23 cellular contexts compared by ENCODE assay signal in genomic region chr6:132969188-132969587, GRCh38.
A peak's percentile ranks its signal among the peaks of the same experiment; 100 is the strongest.
DNase-seq lines count a peak whose midpoint lies in the region; ATAC-seq, FAIRE-seq and TF ChIP-seq lines count a peak whose summit lies in the region.
"Had no signal": no experiment of that assay in that cellular context is flagged by ENCODE, and none has a peak within 500 bp of the region (broad histone marks: within the 10 kb centered on the region; RNA-seq: fewer than 3 reads in every experiment).

No MANE protein-coding gene starts in this region.

- H3K27me3 ChIP-seq in GM23338 (ENCODE audit: insufficient read depth): no peaks in the 10 kb centered on the region
- no peaks in the 10 kb centered on the region for H3K27me3 ChIP-seq in KMS-11 (ENCODE audit: insufficient read depth, low read depth)
- H3K27me3 ChIP-seq in astrocyte (ENCODE audit: insufficient read depth, low read length): no peaks in the 10 kb centered on the region

- peaks cover 28% of the 10 kb centered on the region for H3K4me1 ChIP-seq in GM23338 (ENCODE audit: insufficient read depth)
- peaks cover 90% of the 10 kb centered on the region for H3K4me1 ChIP-seq in KMS-11 (ENCODE audit: low read depth, poor library complexity, severe bottlenecking)
- peaks cover 7% of the 10 kb centered on the region for H3K4me1 ChIP-seq in astrocyte (ENCODE audit: insufficient read depth, low read length)

- H3K27ac ChIP-seq in GM23338 (ENCODE audit: low read depth): no peak overlapping the region
- H3K27ac ChIP-seq in KMS-11: no peak overlapping the region
- no peak overlapping the region for H3K27ac ChIP-seq in astrocyte (ENCODE audit: low read depth, low read length)

- H3K4me3 Mint-ChIP-seq in GM23338 (no peak overlapping the region), astrocyte (ENCODE audit: unreplicated experiment) (no peak overlapping the region)
- H3K4me3 Mint-ChIP-seq: CD14-positive monocyte had no signal

- H3K9ac ChIP-seq in KMS-11 (no peak overlapping the region), astrocyte (ENCODE audit: low read length) (no peak overlapping the region)

- H3K27me3 Mint-ChIP-seq in GM23338 (ENCODE audit: insufficient read depth, low read depth, poor library complexity) (peaks cover 2% of the 10 kb centered on the region), astrocyte (ENCODE audit: low read depth, unreplicated experiment) (no peaks in the 10 kb centered on the region)

- H3K4me2 ChIP-seq in GM23338 (0 out of 2 replicates have a peak overlapping the region, but pooled peaks have one; percentile 4), KMS-11 (peak overlapping the region; percentile 2; the same call in 1 of the 2 replicates), astrocyte (ENCODE audit: low read length) (no peak overlapping the region)

- H3K4me3 ChIP-seq in GM23338: no peak overlapping the region
- H3K4me3 ChIP-seq in KMS-11 (IDR thresholded peaks at IDR 0.05; ENCODE audit: insufficient read depth, low read depth, low read length): no peak overlapping the region
- H3K4me3 ChIP-seq in astrocyte (ENCODE audit: insufficient read depth, low read depth, low read length): no peak overlapping the region

- H3K9me3 Mint-ChIP-seq in GM23338 (no peaks in the 10 kb centered on the region), astrocyte (ENCODE audit: unreplicated experiment) (no peaks in the 10 kb centered on the region)
- H3K9me3 Mint-ChIP-seq: CD14-positive monocyte had no signal

- H3K9me3 ChIP-seq in astrocyte (ENCODE audit: insufficient read depth, low read depth, low read length): no peaks in the 10 kb centered on the region

- H3F3A ChIP-seq in GM23338 (replicated peaks; ENCODE audit: low read depth): no peaks in the 10 kb centered on the region

- H4K20me1 ChIP-seq in GM23338 (replicated peaks; ENCODE audit: insufficient read depth) (no peaks in the 10 kb centered on the region), KMS-11 (ENCODE audit: insufficient read depth) (no peaks in the 10 kb centered on the region), astrocyte (ENCODE audit: insufficient read depth, low read length) (no peaks in the 10 kb centered on the region)

- peak; percentile 10 for DNase-seq in GM23338 (ENCODE audit: low spot score)
- DNase-seq in astrocyte (ENCODE audit: low read depth): peak; percentile 71
- peak; percentile 13 for DNase-seq in glomerular visceral epithelial cell (ENCODE audit: extremely low spot score)
- no peak for DNase-seq in activated naive CD4-positive, alpha-beta T cell treated with anti-CD3 and anti-CD28 coated beads, Interleukin-2, amount 50 U/mL, for 16 hours
- no peak for DNase-seq in DMS 273 treated with DMSO at 0.1 percent for 48 hours (lab: John Stamatoyannopoulos, UW)
- DNase-seq: AML-193, COR-L47, DMS153, EL, Kasumi-1, NCI-H1417, NCI-H2029, NCI-H2171, NCI-H510A, NCI-H82, SHP77, T-helper 1 cell had no signal

- peaks cover 29% of the 10 kb centered on the region for H3K4me1 Mint-ChIP-seq in GM23338
- peaks cover 4% of the 10 kb centered on the region for H3K4me1 Mint-ChIP-seq in astrocyte (ENCODE audit: low read depth, unreplicated experiment)
- H3K4me1 Mint-ChIP-seq: CD14-positive monocyte had no signal

- TF ChIP-seq CTCF in GM23338 (conservative IDR thresholded peaks at IDR 0.05; ENCODE audit: low read depth in 2 of 2) (no peak), KMS-11 (conservative IDR thresholded peaks at IDR 0.05; ENCODE audit: low read depth, low read length) (no peak), astrocyte (IDR thresholded peaks at IDR 0.05; ENCODE audit: insufficient read depth, low read depth, low read length) (no peak)

- H3K27ac Mint-ChIP-seq in GM23338 (no peak overlapping the region), astrocyte (ENCODE audit: unreplicated experiment) (no peak overlapping the region)
- H3K27ac Mint-ChIP-seq: CD14-positive monocyte had no signal

- H3K36me3 ChIP-seq in GM23338 (ENCODE audit: insufficient read depth): no peaks in the 10 kb centered on the region
- H3K36me3 ChIP-seq in KMS-11 (ENCODE audit: insufficient read depth): no peaks in the 10 kb centered on the region
- H3K36me3 ChIP-seq in astrocyte (ENCODE audit: insufficient read depth, low read length): no peaks in the 10 kb centered on the region

- no peak for ATAC-seq in GM23338
- no peak for ATAC-seq in GM18519 (IDR thresholded peaks at IDR 0.05; ENCODE audit: low FRiP score, unreplicated experiment)
- ATAC-seq in GM18909 (IDR thresholded peaks at IDR 0.05; ENCODE audit: poor library complexity, unreplicated experiment): no peak
- ATAC-seq: SK-N-SH treated with all-trans-retinoic acid at 6 μM for 48 hours had no signal

- no peaks in the 10 kb centered on the region for H3K9me2 ChIP-seq in GM23338 (ENCODE audit: insufficient read depth)

- H2AFZ ChIP-seq in GM23338 (no peak overlapping the region), KMS-11 (ENCODE audit: low read depth) (no peak overlapping the region), astrocyte (ENCODE audit: low read depth, low read length) (no peak overlapping the region)

- no peak for FAIRE-seq in astrocyte (lab: Jason Lieb, UNC)
- FAIRE-seq: RCC 7860 had no signal

- H3K79me2 ChIP-seq in GM23338 (replicated peaks; ENCODE audit: insufficient read depth) (no peaks in the 10 kb centered on the region), KMS-11 (ENCODE audit: insufficient read depth, low read depth) (no peaks in the 10 kb centered on the region), astrocyte (ENCODE audit: insufficient read depth, low read length) (no peaks in the 10 kb centered on the region)

- no peaks in the 10 kb centered on the region for H3K36me3 Mint-ChIP-seq in GM23338 (ENCODE audit: low read depth)
- no peaks in the 10 kb centered on the region for H3K36me3 Mint-ChIP-seq in astrocyte (ENCODE audit: low read depth, unreplicated experiment)
- H3K36me3 Mint-ChIP-seq: CD14-positive monocyte had no signal

TF ChIP-seq in GM23338, 12 proteins besides CTCF, POLR2A, EP300 and RAD21 (continues in another document):
- TF ChIP-seq EZH2 (IDR thresholded peaks at IDR 0.05; ENCODE audit: low read depth, unreplicated experiment) (no peak), REST (IDR thresholded peaks at IDR 0.05; ENCODE audit: unreplicated experiment) (no peak), ETS1 (IDR thresholded peaks at IDR 0.05) (no peak)

Comparison
In these comparisons a context has a peak if more than half of its experiments do, and no peak if none do; other contexts are left out.
1. DNase-seq: peak in GM23338 (single experiment), astrocyte (single experiment) and glomerular visceral epithelial cell (single experiment); none in activated naive CD4-positive, alpha-beta T cell treated with anti-CD3 and anti-CD28 coated beads, Interleukin-2, amount 50 U/mL, for 16 hours (single experiment) and DMS 273 treated with DMSO at 0.1 percent for 48 hours (single experiment).